14 cellular contexts compared by ENCODE assay signal in the genomic region with DNA sequence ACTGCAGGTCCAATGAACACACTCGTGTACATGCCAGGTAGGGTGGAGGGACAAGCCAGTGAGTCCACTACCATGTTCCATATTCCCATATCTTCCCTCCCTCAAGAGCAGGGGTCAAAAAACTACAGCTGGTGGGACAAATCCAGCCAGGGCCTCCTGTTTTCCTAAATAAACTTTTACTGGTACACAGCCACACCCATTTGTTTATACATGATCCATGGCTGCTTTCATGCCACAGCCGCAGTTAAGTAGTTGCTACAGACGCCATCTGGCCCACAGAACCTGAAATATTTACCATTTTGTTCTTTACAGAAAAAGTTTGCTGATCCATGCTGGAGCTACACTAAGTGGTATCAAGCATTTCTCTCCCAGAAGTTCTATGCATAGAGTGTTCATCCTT. TPM values are rescaled to one million over a fixed set of nuclear protein-coding genes. Genes with fewer than 3 reads are reported as not detected.
"Had no signal": no experiment of that assay in that cellular context is flagged by ENCODE, and none has a peak within 500 bp of the region (broad histone marks: within the 10 kb centered on the region; RNA-seq: fewer than 3 reads in every experiment).

No MANE protein-coding gene starts in this region.

- H3K9ac ChIP-seq: SK-N-SH had no signal

- ATAC-seq: activated CD4-positive, alpha-beta T cell treated with anti-CD3 and anti-CD28 coated beads for 36 hours; activated naive CD8-positive, alpha-beta T cell treated with anti-CD3 and anti-CD28 coated beads, Interleukin-2, amount 50 U/mL, for 24 hours; effector memory CD8-positive, alpha-beta T cell had no signal

- H3K9me3 ChIP-seq: neutrophil, SK-N-SH had no signal

- H3K27me3 ChIP-seq: neutrophil had no signal

- H3K27me3 Mint-ChIP-seq: activated naive CD8-positive, alpha-beta T cell treated with anti-CD3 and anti-CD28 coated beads, Interleukin-2, amount 50 U/mL, for 24 hours had no signal

- H3K27ac Mint-ChIP-seq: activated CD4-positive, alpha-beta T cell treated with anti-CD3 and anti-CD28 coated beads for 36 hours; activated naive CD8-positive, alpha-beta T cell treated with anti-CD3 and anti-CD28 coated beads, Interleukin-2, amount 50 U/mL, for 24 hours; activated T-helper 1 cell treated with anti-CD3 and anti-CD28 coated beads, Interleukin-12 subunit alpha, Interleukin-12 subunit beta, Interleukin-2, Interleukin-4 antibody, amounts not matched to agents 30 ng/mL and 10 ng/mL and 1 ng/mL, durations not matched to agents 14 hours and 24 hours and 36 hours; effector memory CD8-positive, alpha-beta T cell had no signal

- DNase-seq: activated CD4-positive, alpha-beta T cell treated with anti-CD3 and anti-CD28 coated beads for 36 hours; activated naive CD4-positive, alpha-beta T cell; activated naive CD8-positive, alpha-beta T cell treated with anti-CD3 and anti-CD28 coated beads, Interleukin-2, amount 50 U/mL, for 24 hours; caudate nucleus; cortex of kidney; effector memory CD8-positive, alpha-beta T cell; Right ventricle myocardium superior; SK-N-SH; stimulated activated naive CD4-positive, alpha-beta T cell treated with Interleukin-2 at 50 U/mL for 16 hours; T-helper 1 cell; WERI-Rb-1 had no signal

- H3K9me3 Mint-ChIP-seq: activated naive CD8-positive, alpha-beta T cell treated with anti-CD3 and anti-CD28 coated beads, Interleukin-2, amount 50 U/mL, for 24 hours; activated T-helper 1 cell treated with anti-CD3 and anti-CD28 coated beads, Interleukin-12 subunit alpha, Interleukin-12 subunit beta, Interleukin-2, Interleukin-4 antibody, amounts not matched to agents 30 ng/mL and 10 ng/mL and 1 ng/mL, durations not matched to agents 14 hours and 24 hours and 36 hours; effector memory CD8-positive, alpha-beta T cell had no signal

- H3K36me3 ChIP-seq: neutrophil, WERI-Rb-1 had no signal

- H3K4me1 Mint-ChIP-seq: activated CD4-positive, alpha-beta T cell treated with anti-CD3 and anti-CD28 coated beads for 36 hours; activated naive CD8-positive, alpha-beta T cell treated with anti-CD3 and anti-CD28 coated beads, Interleukin-2, amount 50 U/mL, for 24 hours had no signal

- H3K4me2 ChIP-seq: SK-N-SH had no signal

- H3K27ac ChIP-seq: neutrophil, WERI-Rb-1 had no signal

- H3K4me3 Mint-ChIP-seq: activated CD4-positive, alpha-beta T cell treated with anti-CD3 and anti-CD28 coated beads for 36 hours; activated naive CD8-positive, alpha-beta T cell treated with anti-CD3 and anti-CD28 coated beads, Interleukin-2, amount 50 U/mL, for 24 hours; activated T-helper 1 cell treated with anti-CD3 and anti-CD28 coated beads, Interleukin-12 subunit alpha, Interleukin-12 subunit beta, Interleukin-2, Interleukin-4 antibody, amounts not matched to agents 30 ng/mL and 10 ng/mL and 1 ng/mL, durations not matched to agents 14 hours and 24 hours and 36 hours; effector memory CD8-positive, alpha-beta T cell had no signal

RNA-seq across cellular contexts. Expression of a gene that starts 42.4 kb away (rescaled TPM):
- total RNA-seq: activated CD4-positive, alpha-beta T cell treated with anti-CD3 and anti-CD28 coated beads for 36 hours; activated T-helper 1 cell treated with anti-CD3 and anti-CD28 coated beads, Interleukin-12 subunit alpha, Interleukin-12 subunit beta, Interleukin-2, Interleukin-4 antibody, amounts not matched to agents 30 ng/mL and 10 ng/mL and 1 ng/mL, durations not matched to agents 14 hours and 24 hours and 36 hours; epithelial cell of proximal tubule had no signal
- polyA plus RNA-seq: SK-N-SH had no signal
